Comparison of ENCODE assay signal across 8 cellular contexts in the genomic region with DNA sequence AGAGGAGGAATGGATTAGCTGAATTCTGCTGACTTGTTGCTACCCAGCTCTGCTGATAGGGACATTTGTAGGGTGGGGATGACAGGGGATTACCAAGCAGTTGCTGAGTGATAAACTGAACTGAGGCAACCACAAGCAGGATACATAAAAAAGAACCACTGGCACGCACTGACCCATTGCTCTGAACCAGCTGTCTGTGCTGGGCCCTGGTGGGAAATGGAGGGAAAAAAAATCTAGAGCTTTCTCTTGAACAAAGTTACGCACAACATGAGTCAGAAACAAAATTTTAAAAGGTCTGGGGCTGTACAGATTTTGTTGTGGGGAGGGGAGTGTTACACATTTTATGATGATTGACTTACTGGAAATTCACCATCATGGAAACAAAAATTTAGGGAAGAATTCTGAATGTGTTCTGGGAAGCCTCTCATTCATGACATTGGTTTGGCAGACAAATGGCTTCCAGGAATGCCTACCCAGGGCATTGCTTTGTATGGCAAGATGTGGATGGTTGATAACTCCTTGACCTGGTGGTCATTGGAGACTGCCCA. TPM values are rescaled to one million over a fixed set of nuclear protein-coding genes. Genes with fewer than 3 reads are reported as not detected.
DNase-seq lines count a peak whose midpoint lies in the region; ATAC-seq and TF ChIP-seq lines count a peak whose summit lies in the region.

No MANE protein-coding gene starts in this region.

- H3K4me1 ChIP-seq in body of pancreas (peaks cover 76% of the 10 kb centered on the region), psoas muscle (peaks cover 83% of the 10 kb centered on the region), right lobe of liver (peaks cover 0 to 47% (median 15%) of the 10 kb centered on the region in 4 donors)

- H3K27ac ChIP-seq in body of pancreas (peak overlapping the region in 2 of 4 donors; percentile 43 to 50), psoas muscle (peak overlapping the region; percentile 67), right lobe of liver (no peak overlapping the region)

- DNase-seq in CMK (ENCODE audit: low read depth) (peak; percentile 67), body of pancreas (no peak), psoas muscle (peak; percentile 15 to 52), right lobe of liver (no peak), NCI-H2196 (lab: John Stamatoyannopoulos, UW; ENCODE audit: unreplicated experiment) (no peak), NCI-H748 (lab: John Stamatoyannopoulos, UW; ENCODE audit: unreplicated experiment) (no peak)

- H3K36me3 ChIP-seq in body of pancreas (replicated peaks in 1 of 2; ENCODE audit: insufficient read depth in 1 of 2, low read depth in 2 of 2): no peaks in the 10 kb centered on the region
- H3K36me3 ChIP-seq in psoas muscle (ENCODE audit: insufficient read depth in 1 of 2, low read depth in 1 of 2): no peaks in the 10 kb centered on the region
- no peaks in the 10 kb centered on the region for H3K36me3 ChIP-seq in right lobe of liver

- H3K27me3 ChIP-seq in body of pancreas (no peaks in the 10 kb centered on the region), psoas muscle (ENCODE audit: insufficient read depth in 3 of 3, low read length in 2 of 3) (no peaks in the 10 kb centered on the region), right lobe of liver (no peaks in the 10 kb centered on the region)

- TF ChIP-seq CTCF in body of pancreas (IDR thresholded peaks at IDR 0.05): no peak
- TF ChIP-seq CTCF in psoas muscle (IDR thresholded peaks at IDR 0.05): no peak
- no peak for TF ChIP-seq CTCF in right lobe of liver (IDR thresholded peaks at IDR 0.05)

- TF ChIP-seq POLR2A in body of pancreas (IDR thresholded peaks at IDR 0.05) (no peak), right lobe of liver (IDR thresholded peaks at IDR 0.05) (no peak)

- H3K9me3 ChIP-seq in body of pancreas (no peaks in the 10 kb centered on the region), psoas muscle (no peaks in the 10 kb centered on the region), right lobe of liver (no peaks in the 10 kb centered on the region)

- ATAC-seq in GM19397 (IDR thresholded peaks at IDR 0.05; ENCODE audit: unreplicated experiment) (peak; percentile 89), HG03460 (IDR thresholded peaks at IDR 0.05; ENCODE audit: unreplicated experiment) (peak; percentile 94), body of pancreas (peak; percentile 14), psoas muscle (peak; percentile 83 to 91 (median 88)), right lobe of liver (no peak)

- H3K4me3 ChIP-seq in body of pancreas (no peak overlapping the region), psoas muscle (no peak overlapping the region), right lobe of liver (no peak overlapping the region)

- intact Hi-C loops in body of pancreas (cut with DNase I) (no loop called here), psoas muscle (cut with DNase I) (no loop called here), right lobe of liver (cut with DNase I) (no loop called here)

- 84 to 91% methylated on average over 2 of the region's 2 CpGs for WGBS in body of pancreas, 2 donors
- WGBS in psoas muscle, 3 donors: 53 to 73% (median 63%) methylated on average over 2 of the region's 2 CpGs
- WGBS in right lobe of liver (ENCODE audit: insufficient coverage, low coverage, low lambda C conversion rate, missing lambda C conversion rate): 67% methylated on average over 2 of the region's 2 CpGs

RNA-seq across cellular contexts. Expression of gene FOXO3, which starts 37.7 kb away (rescaled TPM):
- total RNA-seq in body of pancreas (10 to 100 TPM; 62.8 to 69.5 TPM), psoas muscle (100 to 1,000 TPM in 3 of 4 donors, 10 to 100 TPM in 1; 28.3 to 160 (median 144) TPM), right lobe of liver (10 to 100 TPM; 18.1 to 45.2 (median 23.8) TPM)
- 10 to 100 TPM; 20.6 to 76.5 (median 35.8) TPM for polyA plus RNA-seq in psoas muscle

Comparison
In these comparisons a context has a peak if more than half of its experiments do, and no peak if none do; other contexts are left out.
1. DNase-seq: peak in CMK (single experiment) and psoas muscle (2 of 2); none in body of pancreas (0 of 4), right lobe of liver (0 of 3), NCI-H2196 (single experiment) and NCI-H748 (single experiment).
2. ATAC-seq: peak in GM19397 (single experiment), HG03460 (single experiment), body of pancreas (single experiment) and psoas muscle (4 of 4); none in right lobe of liver (0 of 4).